30 cellular contexts compared by ENCODE assay signal in genomic region chr7:125618516-125618915, GRCh38.
"Had no signal": no experiment of that assay in that cellular context is flagged by ENCODE, and none has a peak within 500 bp of the region (broad histone marks: within the 10 kb centered on the region; RNA-seq: fewer than 3 reads in every experiment).

No MANE protein-coding gene starts in this region.

- H3K27me3 ChIP-seq: adrenal gland, ascending aorta had no signal

- FAIRE-seq: TTC549 had no signal

- H3K4me1 ChIP-seq: adrenal gland, ascending aorta had no signal

- H3K27ac ChIP-seq: adrenal gland, ascending aorta, VCaP had no signal

- DNase-seq: activated B cell treated with CpG ODN at 0.5 μM for 24 hours; activated CD4-positive, alpha-beta memory T cell treated with anti-CD3 and anti-CD28 coated beads for 36 hours; activated CD4-positive, alpha-beta T cell treated with anti-CD3 and anti-CD28 coated beads for 4 hours; activated CD4-positive, alpha-beta T cell treated with anti-CD3 and anti-CD28 coated beads, Interleukin-2, amount 10 ng/mL, durations not matched to agents 24 days and 14 days; activated CD4-positive, alpha-beta T cell treated with anti-CD3 and anti-CD28 coated beads, Interleukin-2, amount 50 U/mL, for 1 hour; activated CD4-positive, alpha-beta T cell treated with anti-CD3 and anti-CD28 coated beads, Interleukin-2, amount 50 U/mL, for 4 hours; activated CD4-positive, CD25-positive, alpha-beta regulatory T cell treated with anti-CD3 and anti-CD28 coated beads, Interleukin-2, amount 50 U/mL, for 72 hours; activated CD8-positive, alpha-beta memory T cell treated with anti-CD3 and anti-CD28 coated beads, Interleukin-2, amount 50 U/mL, for 4 hours; activated CD8-positive, alpha-beta T cell treated with anti-CD3 and anti-CD28 coated beads for 36 hours; activated effector memory CD4-positive, alpha-beta T cell treated with anti-CD3 and anti-CD28 coated beads, Interleukin-2, amount 50 U/mL, for 16 hours; activated gamma-delta T cell treated with Interleukin-2 at 50 U/mL for 16 hours; activated naive CD4-positive, alpha-beta T cell; activated naive CD4-positive, alpha-beta T cell treated with anti-CD3 and anti-CD28 coated beads for 36 hours; activated naive CD4-positive, alpha-beta T cell treated with anti-CD3 and anti-CD28 coated beads, Interleukin-2, amount 50 U/mL, for 16 hours; activated naive CD8-positive, alpha-beta T cell treated with anti-CD3 and anti-CD28 coated beads for 36 hours; activated T-cell treated with anti-CD3 and anti-CD28 coated beads for 4 hours; activated T-cell treated with anti-CD3 and anti-CD28 coated beads, Interleukin-2, amount 50 U/mL, for 1 hour; activated T-cell treated with anti-CD3 and anti-CD28 coated beads, Interleukin-2, amount 50 U/mL, for 4 hours; activated T-cell treated with anti-CD3 and anti-CD28 coated beads, Interleukin-2, amount 50 U/mL, for 72 hours; adrenal gland; amniotic stem cell; central memory CD4-positive, alpha-beta T cell; T-helper 1 cell; T-helper 2 cell; T-helper 9 cell had no signal

- ATAC-seq: activated CD8-positive, alpha-beta T cell treated with anti-CD3 and anti-CD28 coated beads for 36 hours; activated naive CD4-positive, alpha-beta T cell treated with anti-CD3 and anti-CD28 coated beads, Interleukin-2, amount 50 U/mL, for 72 hours; activated T-cell treated with anti-CD3 and anti-CD28 coated beads, Interleukin-2, amount 50 U/mL, for 4 hours; activated T-cell treated with anti-CD3 and anti-CD28 coated beads, Interleukin-2, amount 50 U/mL, for 72 hours; activated T-helper 17 cell treated with anti-CD3 and anti-CD28 coated beads, Interleukin-2, amount 50 U/mL, for 72 hours had no signal

- H3K4me3 ChIP-seq: adrenal gland, ascending aorta had no signal

- H3K36me3 ChIP-seq: adrenal gland, ascending aorta had no signal

- H3K9me3 ChIP-seq: adrenal gland had no signal
